In genomic region chrX:54045563-54046228, GRCh38 we compare ENCODE assay signal across 8 cellular contexts. TPM values are rescaled to one million over a fixed set of nuclear protein-coding genes. Genes with fewer than 3 reads are reported as not detected.
DNase-seq lines count a peak whose midpoint lies in the region; ATAC-seq and TF ChIP-seq lines count a peak whose summit lies in the region.

No MANE protein-coding gene starts in this region.

- ATAC-seq in HG02763 (IDR thresholded peaks at IDR 0.05; ENCODE audit: unreplicated experiment), result no peak
- ATAC-seq in GM19395 (IDR thresholded peaks at IDR 0.05; ENCODE audit: unreplicated experiment), result no peak
- ATAC-seq in GM21360 (IDR thresholded peaks at IDR 0.05; ENCODE audit: unreplicated experiment), result no peak

- peaks cover 2% of the 10 kb centered on the region for H3K36me3 Mint-ChIP-seq in activated naive CD8-positive, alpha-beta T cell treated with anti-CD3 and anti-CD28 coated beads for 36 hours
- peaks cover 2% of the 10 kb centered on the region for H3K36me3 Mint-ChIP-seq in nephron progenitor cell (ENCODE audit: low read depth)

- H3K9me3 Mint-ChIP-seq in activated naive CD8-positive, alpha-beta T cell treated with anti-CD3 and anti-CD28 coated beads for 36 hours, result no peaks in the 10 kb centered on the region
- peaks cover 71% of the 10 kb centered on the region for H3K9me3 Mint-ChIP-seq in nephron progenitor cell

- TF ChIP-seq CTCF in nephron progenitor cell (IDR thresholded peaks at IDR 0.05), result no peak

- H3K27ac Mint-ChIP-seq in activated naive CD8-positive, alpha-beta T cell treated with anti-CD3 and anti-CD28 coated beads for 36 hours, result peak overlapping the region; percentile 91
- H3K27ac Mint-ChIP-seq in nephron progenitor cell, result peak overlapping the region; percentile 99

- H3K27me3 Mint-ChIP-seq in activated naive CD8-positive, alpha-beta T cell treated with anti-CD3 and anti-CD28 coated beads for 36 hours, result no peaks in the 10 kb centered on the region
- H3K27me3 Mint-ChIP-seq in nephron progenitor cell (ENCODE audit: low read depth, poor library complexity), result peaks cover 2% of the 10 kb centered on the region

- peak overlapping the region; percentile 96 for H3K4me3 Mint-ChIP-seq in activated naive CD8-positive, alpha-beta T cell treated with anti-CD3 and anti-CD28 coated beads for 36 hours
- H3K4me3 Mint-ChIP-seq in nephron progenitor cell, result peak overlapping the region; percentile 83

- DNase-seq in Caki2 (ENCODE audit: low read depth) (peak; percentile 85), NCI-H1436 (lab: John Stamatoyannopoulos, UW) (peak; percentile 39), nephron progenitor cell (no peak), KG1 (lab: John Stamatoyannopoulos, UW) (no peak)
- no peak for DNase-seq in activated naive CD8-positive, alpha-beta T cell treated with anti-CD3 and anti-CD28 coated beads for 36 hours

- H3K4me1 Mint-ChIP-seq in activated naive CD8-positive, alpha-beta T cell treated with anti-CD3 and anti-CD28 coated beads for 36 hours, result peaks cover 3% of the 10 kb centered on the region
- H3K4me1 Mint-ChIP-seq in nephron progenitor cell, result peaks cover 24% of the 10 kb centered on the region

- in situ Hi-C loops in Caki2 (cut with HindIII; ENCODE audit: low pct_unique_long_range_greater_than_20kb, low sequenced_read_pairs), result no loop called here

RNA-seq across cellular contexts. Expression of gene PHF8, which starts 1.4 kb away (rescaled TPM):
- 2.3 and 4.6 TPM in 2 replicates for total RNA-seq in Caki2 (2014; rRNA removed; shearing (Covaris generic); ENCODE audit: low replicate concordance)
- total RNA-seq in activated naive CD8-positive, alpha-beta T cell treated with anti-CD3 and anti-CD28 coated beads for 36 hours, result 10 to 100 TPM; 38.7 to 41.7 TPM

Comparison
In these comparisons a context has a peak if more than half of its experiments do, and no peak if none do; other contexts are left out.
1. DNase-seq: peak in Caki2 (single experiment) and NCI-H1436 (single experiment); none in activated naive CD8-positive, alpha-beta T cell treated with anti-CD3 and anti-CD28 coated beads for 36 hours (single experiment), nephron progenitor cell (single experiment) and KG1 (single experiment).